In genomic region chr1:146938242-146938902, GRCh38 we compare ENCODE assay signal across 8 cellular contexts. TPM values are rescaled to one million over a fixed set of nuclear protein-coding genes. Genes with fewer than 3 reads are reported as not detected.
DNase-seq lines count a peak whose midpoint lies in the region; ATAC-seq and TF ChIP-seq lines count a peak whose summit lies in the region.
"Not testable (repeated sequence)": the region's sequence is repeated elsewhere in the genome, so short reads cannot be mapped to it uniquely, and the experiment has no call there.

Gene NBPF12, plus strand, starts transcription at chr1:146938324. Its CDS starts 21,820 bp downstream, at chr1:146960144.

- ATAC-seq in CD8-positive, alpha-beta T cell, result peak; percentile 93
- ATAC-seq in activated CD8-positive, alpha-beta T cell treated with anti-CD3 and anti-CD28 coated beads for 36 hours, result peak; percentile 98

- peak; percentile 59 to 87 (median 76) for DNase-seq in CD8-positive, alpha-beta T cell
- peak; percentile 72 for DNase-seq in GM20000 (ENCODE audit: low spot score)
- DNase-seq in HT-29 (ENCODE audit: low spot score), result peak; percentile 62
- peak; percentile 76 for DNase-seq in NK-92 treated with Interleukin-12 subunit alpha and Interleukin-12 subunit beta, amount 100 ng/mL, for 24 hours (lab: John Stamatoyannopoulos, UW)
- peak; percentile 94 for DNase-seq in activated CD8-positive, alpha-beta T cell treated with anti-CD3 and anti-CD28 coated beads for 36 hours
- DNase-seq in lung microvascular endothelial cell (ENCODE audit: low read depth in 2 of 2), result peak; percentile 75 to 78
- DNase-seq in stimulated activated CD4-positive, alpha-beta T cell treated with anti-CD3 and anti-CD28 coated beads, Interleukin-4, amount 100 ng/mL, for 48 hours (ENCODE audit: low read depth in 2 of 2), result peak; percentile 60 to 84

- intact Hi-C loops in CD8-positive, alpha-beta T cell (cut with DNase I, micrococcal nuclease), result loop anchor here in 1 of 2 experiments (5.0 to 10.0 kb wide), 2 partner anchors 236 to 304 kb away; partner anchors contain the start of genes CHD1L and PRKAB2
- intact Hi-C loops in activated CD8-positive, alpha-beta T cell treated with anti-CD3 and anti-CD28 coated beads for 36 hours (cut with micrococcal nuclease), result not testable (repeated sequence)

- peak within 1 kb of the TSS; percentile 72 for H3K27ac ChIP-seq in CD8-positive, alpha-beta T cell (ENCODE audit: low read depth, low read length)
- not testable (repeated sequence) for H3K27ac ChIP-seq in ectodermal cell (ENCODE audit: insufficient read depth, low read depth, low read length, poor library complexity, severe bottlenecking)

- peak within 1 kb of the TSS; percentile 93 for H3K4me3 Mint-ChIP-seq in CD8-positive, alpha-beta T cell
- H3K4me3 Mint-ChIP-seq in activated CD8-positive, alpha-beta T cell treated with anti-CD3 and anti-CD28 coated beads for 36 hours, result peak within 1 kb of the TSS; percentile 79

- not testable (repeated sequence) for H3K36me3 Mint-ChIP-seq in CD8-positive, alpha-beta T cell; activated CD8-positive, alpha-beta T cell treated with anti-CD3 and anti-CD28 coated beads for 36 hours (ENCODE audit: low read depth)

- not testable (repeated sequence) for H3K36me3 ChIP-seq in CD8-positive, alpha-beta T cell (ENCODE audit: insufficient read depth, low read length); ectodermal cell (ENCODE audit: control insufficient read depth, insufficient read depth, low read length)

- not testable (repeated sequence) for H3K27me3 Mint-ChIP-seq in CD8-positive, alpha-beta T cell (ENCODE audit: low read depth); activated CD8-positive, alpha-beta T cell treated with anti-CD3 and anti-CD28 coated beads for 36 hours

- H3K4me1 ChIP-seq in CD8-positive, alpha-beta T cell (ENCODE audit: insufficient read depth, low read length); ectodermal cell (ENCODE audit: control insufficient read depth, insufficient read depth, low read length): not testable (repeated sequence)

- 0% methylated on average over 51 to 52 of the region's 61 CpGs for WGBS in ectodermal cell, 2 experiments

- H3K27me3 ChIP-seq in CD8-positive, alpha-beta T cell (ENCODE audit: insufficient read depth, low read length); ectodermal cell (ENCODE audit: control insufficient read depth, insufficient read depth, low read length, poor library complexity, severe bottlenecking): not testable (repeated sequence)

- POLR2A ChIA-PET in CD8-positive, alpha-beta T cell (lab: Charles Lee), result interaction anchor here (1.2 kb wide), 1 partner anchor 146 kb away, joined by 3 read pairs; no protein-coding TSS in a partner anchor
- POLR2A ChIA-PET in activated CD8-positive, alpha-beta T cell treated with anti-CD3 and anti-CD28 coated beads for 36 hours (lab: Charles Lee), result not testable (repeated sequence)

- peak within 1 kb of the TSS; percentile 81 for H3K4me3 ChIP-seq in CD8-positive, alpha-beta T cell (ENCODE audit: low read depth, low read length)
- H3K4me3 ChIP-seq in ectodermal cell (ENCODE audit: insufficient read depth, low read depth, low read length), result peak within 1 kb of the TSS; percentile 69

- TF ChIP-seq CTCF in CD8-positive, alpha-beta T cell (IDR thresholded peaks at IDR 0.05); GM20000 (IDR thresholded peaks at IDR 0.05; ENCODE audit: extremely low read depth, missing control alignments); activated CD8-positive, alpha-beta T cell treated with anti-CD3 and anti-CD28 coated beads for 36 hours (IDR thresholded peaks at IDR 0.05): not testable (repeated sequence)

- H3K9me3 ChIP-seq in CD8-positive, alpha-beta T cell (ENCODE audit: low read length); ectodermal cell (ENCODE audit: control insufficient read depth, low read length): not testable (repeated sequence)

- CTCF ChIA-PET in CD8-positive, alpha-beta T cell (lab: Charles Lee); activated CD8-positive, alpha-beta T cell treated with anti-CD3 and anti-CD28 coated beads for 36 hours (lab: Charles Lee): not testable (repeated sequence)

- not testable (repeated sequence) for H3K9me3 Mint-ChIP-seq in CD8-positive, alpha-beta T cell; activated CD8-positive, alpha-beta T cell treated with anti-CD3 and anti-CD28 coated beads for 36 hours

- peak within 1 kb of the TSS; percentile 96 for H3K27ac Mint-ChIP-seq in CD8-positive, alpha-beta T cell
- H3K27ac Mint-ChIP-seq in activated CD8-positive, alpha-beta T cell treated with anti-CD3 and anti-CD28 coated beads for 36 hours, result peak within 1 kb of the TSS; percentile 78

- H3K4me1 Mint-ChIP-seq in CD8-positive, alpha-beta T cell (ENCODE audit: low read depth), result peaks cover 13% of the 10 kb centered on the region
- H3K4me1 Mint-ChIP-seq in activated CD8-positive, alpha-beta T cell treated with anti-CD3 and anti-CD28 coated beads for 36 hours (ENCODE audit: low read depth), result peaks cover 18% of the 10 kb centered on the region

RNA-seq across cellular contexts. Expression of gene NBPF12, which starts in this region (rescaled TPM):
- total RNA-seq in CD8-positive, alpha-beta T cell, result 10 to 100 TPM; 15.7 to 16.2 TPM
- total RNA-seq in HT-29 (2014; rRNA removed; shearing (Covaris generic)), result 2.0 and 2.4 TPM in 2 replicates
- 1 to 10 TPM; 5.9 to 6.4 TPM for total RNA-seq in activated CD8-positive, alpha-beta T cell treated with anti-CD3 and anti-CD28 coated beads for 36 hours
- polyA plus RNA-seq in ectodermal cell (2013, experiment 1 of 4), result 9.0 TPM
- 9.9 TPM for polyA plus RNA-seq in ectodermal cell (2013, experiment 2 of 4)
- polyA plus RNA-seq in ectodermal cell (2013, experiment 3 of 4), result 8.0 TPM
- polyA plus RNA-seq in ectodermal cell (2013, experiment 4 of 4), result 8.4 TPM
- 2.6 and 3.0 TPM in 2 replicates for total RNA-seq in lung microvascular endothelial cell
